Comparison of ENCODE assay signal across 13 cellular contexts in the genomic region with DNA sequence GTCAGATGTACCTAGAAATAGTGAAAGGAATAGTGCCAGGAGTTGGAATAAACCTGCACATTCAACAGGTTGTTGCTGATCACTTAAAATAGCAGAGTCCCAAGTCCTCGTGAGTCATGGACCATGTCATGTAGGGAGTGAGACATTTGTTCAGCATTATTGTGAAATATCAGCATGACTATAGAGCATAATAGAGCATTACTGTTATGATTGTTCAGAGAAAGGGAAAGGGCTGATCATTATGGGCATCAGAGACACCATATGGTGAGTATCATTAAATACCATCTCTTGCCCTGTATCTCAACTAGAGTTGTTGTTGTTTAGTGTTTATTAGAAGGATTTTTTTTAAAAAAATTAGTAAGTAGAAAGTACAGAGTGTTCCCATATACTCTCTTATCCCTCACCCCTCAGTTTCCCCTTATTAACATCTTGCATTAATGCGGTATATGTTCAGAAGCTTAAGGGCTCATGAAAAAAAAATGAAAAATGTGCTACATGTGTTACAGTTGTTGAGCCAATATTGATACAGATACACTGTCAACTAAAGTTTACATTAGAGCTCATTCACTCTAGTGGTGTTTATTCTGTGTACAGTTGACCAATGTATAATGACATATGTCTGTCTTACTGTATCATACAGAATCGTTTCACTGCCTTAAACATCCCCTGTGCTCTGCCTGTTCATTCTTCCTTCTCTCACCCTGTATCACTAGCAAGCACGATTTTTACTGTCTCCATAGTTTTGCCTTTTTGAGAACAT. TPM values are rescaled to one million over a fixed set of nuclear protein-coding genes. Genes with fewer than 3 reads are reported as not detected.
DNase-seq lines count a peak whose midpoint lies in the region; ATAC-seq and TF ChIP-seq lines count a peak whose summit lies in the region.
"Had no signal": no experiment of that assay in that cellular context is flagged by ENCODE, and none has a peak within 500 bp of the region (broad histone marks: within the 10 kb centered on the region; RNA-seq: fewer than 3 reads in every experiment).

No MANE protein-coding gene starts in this region.

- DNase-seq in activated naive CD4-positive, alpha-beta T cell treated with anti-CD3 and anti-CD28 coated beads, Interleukin-2, amount 50 U/mL, for 72 hours (ENCODE audit: low spot score in 2 of 2), result no peak
- no peak for DNase-seq in activated naive CD4-positive, alpha-beta T cell treated with anti-CD3 and anti-CD28 coated beads, Interleukin-2, amount 50 U/mL, for 16 hours
- DNase-seq in RPMI7951 (ENCODE audit: low read depth) (peak; percentile 11), fibroblast of villous mesenchyme (ENCODE audit: low read depth) (peak; percentile 53), BE2C (no peak), endodermal cell (no peak), NCI-H1092 treated with DMSO at 0.1 percent for 48 hours (lab: John Stamatoyannopoulos, UW) (no peak)
- DNase-seq in stimulated activated naive CD8-positive, alpha-beta T cell treated with anti-CD3 and anti-CD28 coated beads, Interleukin-15, Interleukin-2, amounts not matched to agents 100 U/mL and 50 U/mL, for 24 hours, result no peak
- DNase-seq: activated CD4-positive, alpha-beta T cell treated with anti-CD3 and anti-CD28 coated beads, Interleukin-2, amount 50 U/mL, for 1 hour; C1 segment of cervical spinal cord; cortex of kidney; Karpas-422; tibial artery had no signal

- peaks cover 37 to 45% of the 10 kb centered on the region in 2 donors for H3K36me3 Mint-ChIP-seq in activated naive CD4-positive, alpha-beta T cell treated with anti-CD3 and anti-CD28 coated beads, Interleukin-2, amount 50 U/mL, for 72 hours
- peaks cover 40% of the 10 kb centered on the region for H3K36me3 Mint-ChIP-seq in endodermal cell (ENCODE audit: low read depth)

- peak; percentile 94 to 98 for ATAC-seq in activated naive CD4-positive, alpha-beta T cell treated with anti-CD3 and anti-CD28 coated beads, Interleukin-2, amount 50 U/mL, for 72 hours
- ATAC-seq in stimulated activated naive CD8-positive, alpha-beta T cell treated with anti-CD3 and anti-CD28 coated beads, Interleukin-15, Interleukin-2, amounts not matched to agents 100 U/mL and 50 U/mL, for 24 hours, result peak; percentile 92

- H3K4me1 Mint-ChIP-seq in endodermal cell, result peaks cover 19% of the 10 kb centered on the region

- H3K4me1 ChIP-seq in BE2C (no peaks in the 10 kb centered on the region), endodermal cell (ENCODE audit: control insufficient read depth, insufficient read depth, low read length) (peaks cover 5% of the 10 kb centered on the region)

- no peak overlapping the region for H3K27ac ChIP-seq in endodermal cell (ENCODE audit: low read depth, low read length)
- H3K27ac ChIP-seq: tibial artery had no signal

- no peak overlapping the region for H3K9ac ChIP-seq in endodermal cell (ENCODE audit: extremely low read depth, low read length, poor library complexity, severe bottlenecking)

- H3K9me3 Mint-ChIP-seq in activated naive CD4-positive, alpha-beta T cell treated with anti-CD3 and anti-CD28 coated beads, Interleukin-2, amount 50 U/mL, for 72 hours, result peaks cover 0 to 3% of the 10 kb centered on the region in 2 donors
- H3K9me3 Mint-ChIP-seq in endodermal cell, result peaks cover 31% of the 10 kb centered on the region

- H3K27me3 ChIP-seq in BE2C, result no peaks in the 10 kb centered on the region
- H3K27me3 ChIP-seq in endodermal cell (ENCODE audit: control insufficient read depth, insufficient read depth, low read length, poor library complexity, severe bottlenecking), result no peaks in the 10 kb centered on the region
- H3K27me3 ChIP-seq: tibial artery had no signal

- peaks cover 5% of the 10 kb centered on the region; the same call in 1 of the 2 replicates for H3K36me3 ChIP-seq in BE2C
- peaks cover 30% of the 10 kb centered on the region for H3K36me3 ChIP-seq in endodermal cell (ENCODE audit: control insufficient read depth, insufficient read depth, low read length)

- H3K27ac Mint-ChIP-seq in activated naive CD4-positive, alpha-beta T cell treated with anti-CD3 and anti-CD28 coated beads, Interleukin-2, amount 50 U/mL, for 72 hours, result no peak overlapping the region
- no peak overlapping the region for H3K27ac Mint-ChIP-seq in endodermal cell

- H3K4me3 Mint-ChIP-seq in endodermal cell, result no peak overlapping the region

- H3K9me3 ChIP-seq in BE2C, result no peaks in the 10 kb centered on the region
- H3K9me3 ChIP-seq in endodermal cell (ENCODE audit: control insufficient read depth, low read length), result peaks cover 36% of the 10 kb centered on the region
- H3K9me3 ChIP-seq: tibial artery had no signal

- H3K4me3 ChIP-seq in fibroblast of villous mesenchyme (ENCODE audit: low read depth, low read length) (no peak overlapping the region), BE2C (ENCODE audit: low read depth, low read length) (no peak overlapping the region), endodermal cell (ENCODE audit: low read length) (no peak overlapping the region)
- H3K4me3 ChIP-seq: tibial artery had no signal

- WGBS in endodermal cell (ENCODE audit: insufficient coverage in 1 of 2, insufficient read length in 1 of 2), 2 experiments, result 88 to 91% methylated on average over 2 to 4 of the region's 4 CpGs

- TF ChIP-seq CTCF in fibroblast of villous mesenchyme (IDR thresholded peaks at IDR 0.05; ENCODE audit: insufficient read depth, low read depth, low read length) (no peak), BE2C (IDR thresholded peaks at IDR 0.05; ENCODE audit: low read depth, low read length) (no peak), endodermal cell (conservative IDR thresholded peaks at IDR 0.05) (no peak)

- H3K27me3 Mint-ChIP-seq in endodermal cell (ENCODE audit: insufficient read depth), result no peaks in the 10 kb centered on the region

RNA-seq across cellular contexts. Expression of a gene that starts 5.7 kb away (rescaled TPM):
- 1 to 10 TPM; 1.0 to 5.1 TPM for total RNA-seq in activated naive CD4-positive, alpha-beta T cell treated with anti-CD3 and anti-CD28 coated beads, Interleukin-2, amount 50 U/mL, for 72 hours
- total RNA-seq in RPMI7951 (2014; rRNA removed; shearing (Covaris generic)), result 5.1 and 5.4 TPM in 2 replicates
- total RNA-seq in fibroblast of villous mesenchyme (7.4 and 8.6 TPM in 2 replicates), endodermal cell (1 to 10 TPM; 5.1 to 7.4 TPM)
- 18.8 TPM for polyA plus RNA-seq in BE2C (2012; ENCODE audit: insufficient read depth, insufficient read length, low read depth)
- 6.6 TPM for polyA plus RNA-seq in endodermal cell (2013, experiment 1 of 2)
- polyA plus RNA-seq in endodermal cell (2013, experiment 2 of 2), result 8.3 TPM

RNA-seq across cellular contexts. Expression of a gene that starts 56.5 kb away (rescaled TPM):
- total RNA-seq in activated naive CD4-positive, alpha-beta T cell treated with anti-CD3 and anti-CD28 coated beads, Interleukin-2, amount 50 U/mL, for 72 hours, result 10 to 100 TPM; 86.7 to 90.0 TPM
- total RNA-seq in RPMI7951 (2014; rRNA removed; shearing (Covaris generic)), result 45.8 and 57.2 TPM in 2 replicates
- 67.3 and 110 TPM in 2 replicates for total RNA-seq in fibroblast of villous mesenchyme
- polyA plus RNA-seq in BE2C (2012; ENCODE audit: insufficient read depth, insufficient read length, low read depth), result 30.0 TPM
- 100 to 1,000 TPM; 132 to 133 TPM for total RNA-seq in endodermal cell
- 136 TPM for polyA plus RNA-seq in endodermal cell (2013, experiment 1 of 2)
- polyA plus RNA-seq in endodermal cell (2013, experiment 2 of 2), result 130 TPM

Comparison
In these comparisons a context has a peak if more than half of its experiments do, and no peak if none do; other contexts are left out.
1. DNase-seq: peak in RPMI7951 (single experiment) and fibroblast of villous mesenchyme (single experiment); none in activated naive CD4-positive, alpha-beta T cell treated with anti-CD3 and anti-CD28 coated beads, Interleukin-2, amount 50 U/mL, for 72 hours (0 of 2), activated naive CD4-positive, alpha-beta T cell treated with anti-CD3 and anti-CD28 coated beads, Interleukin-2, amount 50 U/mL, for 16 hours (single experiment), stimulated activated naive CD8-positive, alpha-beta T cell treated with anti-CD3 and anti-CD28 coated beads, Interleukin-15, Interleukin-2, amounts not matched to agents 100 U/mL and 50 U/mL, for 24 hours (single experiment), BE2C (single experiment), endodermal cell (single experiment) and NCI-H1092 treated with DMSO at 0.1 percent for 48 hours (single experiment).